Comparison of ENCODE assay signal across 2 cellular contexts in the genomic region with DNA sequence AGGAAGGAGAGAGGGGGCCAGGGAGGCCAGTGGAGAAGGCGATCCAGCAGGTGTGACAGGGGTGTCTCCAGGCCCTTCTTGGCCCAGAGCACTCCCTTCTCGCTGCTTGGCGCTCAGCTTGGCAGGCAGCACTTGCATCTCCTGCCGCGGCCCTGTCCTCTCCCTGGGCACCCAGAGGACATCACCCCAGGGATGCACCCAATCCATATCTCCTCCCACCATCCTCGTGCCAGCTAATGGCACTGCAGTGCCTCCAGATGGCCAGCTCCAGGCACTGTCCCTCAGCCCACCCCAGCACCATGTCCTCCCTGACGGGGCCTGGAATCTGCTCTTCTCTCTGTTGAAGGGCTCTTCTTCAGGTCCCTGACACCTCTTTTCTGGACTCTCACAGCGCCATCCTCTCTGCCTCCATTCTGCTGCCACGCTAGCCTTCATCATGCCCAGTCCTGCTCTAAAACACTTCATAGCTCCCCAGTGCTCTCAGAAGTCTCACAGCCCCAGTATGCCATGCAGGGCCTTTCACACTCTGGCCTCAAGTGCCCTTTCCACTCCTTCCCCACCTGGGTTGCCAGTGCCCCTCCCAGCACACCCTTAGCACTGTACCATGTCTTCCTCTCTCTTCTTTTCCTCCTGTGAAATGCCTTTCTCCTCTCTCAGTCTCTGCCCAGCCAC.
TF ChIP-seq lines count a peak whose summit lies in the region.

No MANE protein-coding gene starts in this region.

TF ChIP-seq in HCT116, 20 proteins besides CTCF, POLR2A, EP300 and RAD21:
- TF ChIP-seq JUND (IDR thresholded peaks at IDR 0.05) (no peak), EZH2phosphoT487 (IDR thresholded peaks at IDR 0.05; ENCODE audit: borderline replicate concordance) (no peak), EGR1 (IDR thresholded peaks at IDR 0.05; ENCODE audit: low read depth) (no peak), CBX3 (IDR thresholded peaks at IDR 0.05; ENCODE audit: low read depth) (no peak), ZFX (IDR thresholded peaks at IDR 0.05) (no peak), CEBPB (IDR thresholded peaks at IDR 0.05; ENCODE audit: low read depth) (no peak), ZNF274 (IDR thresholded peaks at IDR 0.05; ENCODE audit: low read depth, low read length) (no peak), EZH2 (IDR thresholded peaks at IDR 0.05) (no peak), TCF7L2 (IDR thresholded peaks at IDR 0.05; ENCODE audit: borderline replicate concordance, extremely low read depth, insufficient read depth, insufficient read length) (no peak), ATF3 (IDR thresholded peaks at IDR 0.05) (no peak), YY1 (IDR thresholded peaks at IDR 0.05; ENCODE audit: extremely low read depth, insufficient replicate concordance, low read depth, low read length) (no peak), ELF1 (IDR thresholded peaks at IDR 0.05; ENCODE audit: borderline replicate concordance, low read depth) (no peak), POLR2AphosphoS5 (IDR thresholded peaks at IDR 0.05; ENCODE audit: low read depth, low read length) (no peak), SRF (IDR thresholded peaks at IDR 0.05; ENCODE audit: low read depth) (no peak), SIN3A (IDR thresholded peaks at IDR 0.05; ENCODE audit: low read depth) (no peak), SP1 (IDR thresholded peaks at IDR 0.05; ENCODE audit: low read depth) (no peak)
- TF ChIP-seq, protein P1, sequence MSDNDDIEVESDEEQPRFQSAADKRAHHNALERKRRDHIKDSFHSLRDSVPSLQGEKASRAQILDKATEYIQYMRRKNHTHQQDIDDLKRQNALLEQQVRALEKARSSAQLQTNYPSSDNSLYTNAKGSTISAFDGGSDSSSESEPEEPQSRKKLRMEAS (IDR thresholded peaks at IDR 0.05) = no peak
- TF ChIP-seq, protein P2, sequence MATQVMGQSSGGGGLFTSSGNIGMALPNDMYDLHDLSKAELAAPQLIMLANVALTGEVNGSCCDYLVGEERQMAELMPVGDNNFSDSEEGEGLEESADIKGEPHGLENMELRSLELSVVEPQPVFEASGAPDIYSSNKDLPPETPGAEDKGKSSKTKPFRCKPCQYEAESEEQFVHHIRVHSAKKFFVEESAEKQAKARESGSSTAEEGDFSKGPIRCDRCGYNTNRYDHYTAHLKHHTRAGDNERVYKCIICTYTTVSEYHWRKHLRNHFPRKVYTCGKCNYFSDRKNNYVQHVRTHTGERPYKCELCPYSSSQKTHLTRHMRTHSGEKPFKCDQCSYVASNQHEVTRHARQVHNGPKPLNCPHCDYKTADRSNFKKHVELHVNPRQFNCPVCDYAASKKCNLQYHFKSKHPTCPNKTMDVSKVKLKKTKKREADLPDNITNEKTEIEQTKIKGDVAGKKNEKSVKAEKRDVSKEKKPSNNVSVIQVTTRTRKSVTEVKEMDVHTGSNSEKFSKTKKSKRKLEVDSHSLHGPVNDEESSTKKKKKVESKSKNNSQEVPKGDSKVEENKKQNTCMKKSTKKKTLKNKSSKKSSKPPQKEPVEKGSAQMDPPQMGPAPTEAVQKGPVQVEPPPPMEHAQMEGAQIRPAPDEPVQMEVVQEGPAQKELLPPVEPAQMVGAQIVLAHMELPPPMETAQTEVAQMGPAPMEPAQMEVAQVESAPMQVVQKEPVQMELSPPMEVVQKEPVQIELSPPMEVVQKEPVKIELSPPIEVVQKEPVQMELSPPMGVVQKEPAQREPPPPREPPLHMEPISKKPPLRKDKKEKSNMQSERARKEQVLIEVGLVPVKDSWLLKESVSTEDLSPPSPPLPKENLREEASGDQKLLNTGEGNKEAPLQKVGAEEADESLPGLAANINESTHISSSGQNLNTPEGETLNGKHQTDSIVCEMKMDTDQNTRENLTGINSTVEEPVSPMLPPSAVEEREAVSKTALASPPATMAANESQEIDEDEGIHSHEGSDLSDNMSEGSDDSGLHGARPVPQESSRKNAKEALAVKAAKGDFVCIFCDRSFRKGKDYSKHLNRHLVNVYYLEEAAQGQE (IDR thresholded peaks at IDR 0.05; ENCODE audit: low read depth) = no peak

TF ChIP-seq in K562, 482 proteins besides CTCF, POLR2A, EP300 and RAD21:
- TF ChIP-seq RNF219 (CRISPR knock-in tag; IDR thresholded peaks at IDR 0.05) (no peak), NCOA4 (IDR thresholded peaks at IDR 0.05; ENCODE audit: partially characterized antibody) (no peak), HLTF (IDR thresholded peaks at IDR 0.05) (no peak), ZC3H8 (IDR thresholded peaks at IDR 0.05) (no peak), RBFOX2 (IDR thresholded peaks at IDR 0.05; ENCODE audit: low read depth, low read length) (no peak), MXI1 (IDR thresholded peaks at IDR 0.05; ENCODE audit: low read depth, low read length) (no peak), SMAD2 (IDR thresholded peaks at IDR 0.05; ENCODE audit: low read depth, low read length) (no peak), PRMT5 (CRISPR knock-in tag; IDR thresholded peaks at IDR 0.05) (no peak), PTBP1 (IDR thresholded peaks at IDR 0.05; ENCODE audit: low read depth, low read length) (no peak), TAF7 (tag; IDR thresholded peaks at IDR 0.05) (no peak)
- TF ChIP-seq, protein P3, sequence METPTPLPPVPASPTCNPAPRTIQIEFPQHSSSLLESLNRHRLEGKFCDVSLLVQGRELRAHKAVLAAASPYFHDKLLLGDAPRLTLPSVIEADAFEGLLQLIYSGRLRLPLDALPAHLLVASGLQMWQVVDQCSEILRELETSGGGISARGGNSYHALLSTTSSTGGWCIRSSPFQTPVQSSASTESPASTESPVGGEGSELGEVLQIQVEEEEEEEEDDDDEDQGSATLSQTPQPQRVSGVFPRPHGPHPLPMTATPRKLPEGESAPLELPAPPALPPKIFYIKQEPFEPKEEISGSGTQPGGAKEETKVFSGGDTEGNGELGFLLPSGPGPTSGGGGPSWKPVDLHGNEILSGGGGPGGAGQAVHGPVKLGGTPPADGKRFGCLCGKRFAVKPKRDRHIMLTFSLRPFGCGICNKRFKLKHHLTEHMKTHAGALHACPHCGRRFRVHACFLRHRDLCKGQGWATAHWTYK (CRISPR knock-in tag; IDR thresholded peaks at IDR 0.05) = no peak
- TF ChIP-seq, protein P4, sequence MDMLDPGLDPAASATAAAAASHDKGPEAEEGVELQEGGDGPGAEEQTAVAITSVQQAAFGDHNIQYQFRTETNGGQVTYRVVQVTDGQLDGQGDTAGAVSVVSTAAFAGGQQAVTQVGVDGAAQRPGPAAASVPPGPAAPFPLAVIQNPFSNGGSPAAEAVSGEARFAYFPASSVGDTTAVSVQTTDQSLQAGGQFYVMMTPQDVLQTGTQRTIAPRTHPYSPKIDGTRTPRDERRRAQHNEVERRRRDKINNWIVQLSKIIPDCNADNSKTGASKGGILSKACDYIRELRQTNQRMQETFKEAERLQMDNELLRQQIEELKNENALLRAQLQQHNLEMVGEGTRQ (CRISPR knock-in tag; IDR thresholded peaks at IDR 0.05) = no peak
